10 cellular contexts compared by ENCODE assay signal in genomic region chr10:108902491-108903250, GRCh38.
DNase-seq lines count a peak whose midpoint lies in the region; ATAC-seq and FAIRE-seq lines count a peak whose summit lies in the region.
"Had no signal": no experiment of that assay in that cellular context is flagged by ENCODE, and none has a peak within 500 bp of the region (broad histone marks: within the 10 kb centered on the region; RNA-seq: fewer than 3 reads in every experiment).

No MANE protein-coding gene starts in this region.

- ATAC-seq in GM18511 (IDR thresholded peaks at IDR 0.05; ENCODE audit: unreplicated experiment) (peak; percentile 71), GM21367 (IDR thresholded peaks at IDR 0.05; ENCODE audit: unreplicated experiment) (peak; percentile 61), HG03135 (IDR thresholded peaks at IDR 0.05; ENCODE audit: unreplicated experiment) (peak; percentile 62)

- FAIRE-seq in endometrium (lab: Jason Lieb, UNC) = peak; percentile 63

- DNase-seq in SW480 (ENCODE audit: low spot score) (no peak), NCI-H69 (lab: John Stamatoyannopoulos, UW) (no peak), 8988T (no peak), NAMALWA (ENCODE audit: low spot score) (no peak)
- DNase-seq: NCI-H748 treated with DMSO at 0.1 percent for 48 hours; stimulated activated naive CD4-positive, alpha-beta T cell had no signal
